ENCODE assay signal across 11 cellular contexts in genomic region chr16:17448640-17449638, GRCh38. TPM values are rescaled to one million over a fixed set of nuclear protein-coding genes. Genes with fewer than 3 reads are reported as not detected.
DNase-seq lines count a peak whose midpoint lies in the region; ATAC-seq and TF ChIP-seq lines count a peak whose summit lies in the region.
"Had no signal": no experiment of that assay in that cellular context is flagged by ENCODE, and none has a peak within 500 bp of the region (broad histone marks: within the 10 kb centered on the region; RNA-seq: fewer than 3 reads in every experiment).

No MANE protein-coding gene starts in this region.

- H3K4me1 ChIP-seq in psoas muscle (no peaks in the 10 kb centered on the region), BE2C (peaks cover 5% of the 10 kb centered on the region)
- H3K4me1 ChIP-seq: HAP-1, SJSA1 had no signal

- no peaks in the 10 kb centered on the region for H3K9me3 ChIP-seq in SU-DHL-6 (ENCODE audit: insufficient read depth, low read length)
- no peaks in the 10 kb centered on the region for H3K9me3 ChIP-seq in psoas muscle
- no peaks in the 10 kb centered on the region for H3K9me3 ChIP-seq in BE2C
- H3K9me3 ChIP-seq: HAP-1, SJSA1 had no signal

- DNase-seq in GM13976 (ENCODE audit: low spot score), result peak; percentile 59
- peak; percentile 56 for DNase-seq in activated naive CD8-positive, alpha-beta T cell treated with anti-CD3 and anti-CD28 coated beads, Interleukin-2, amount 10 ng/mL, durations not matched to agents 7 days and 5 days
- peak; percentile 42 to 76 for DNase-seq in psoas muscle
- DNase-seq in GOT3 (lab: John Stamatoyannopoulos, UW), result no peak
- no peak for DNase-seq in glutamatergic neuron
- no peak for DNase-seq in BE2C
- DNase-seq in NCI-H1930 (lab: John Stamatoyannopoulos, UW), result no peak
- DNase-seq: brain microvascular endothelial cell had no signal

- no peak for TF ChIP-seq CTCF in GM13976 (IDR thresholded peaks at IDR 0.05; ENCODE audit: borderline replicate concordance, control extremely low read depth, extremely low read depth, insufficient read depth, missing control alignments)
- no peak for TF ChIP-seq CTCF in SU-DHL-6 (IDR thresholded peaks at IDR 0.05; ENCODE audit: insufficient read depth, low read length, poor library complexity, severe bottlenecking)
- TF ChIP-seq CTCF in psoas muscle (IDR thresholded peaks at IDR 0.05), result no peak
- no peak for TF ChIP-seq CTCF in glutamatergic neuron (IDR thresholded peaks at IDR 0.05; ENCODE audit: partially characterized antibody, unreplicated experiment)
- TF ChIP-seq CTCF in BE2C (IDR thresholded peaks at IDR 0.05; ENCODE audit: low read depth, low read length), result no peak

- H3K27me3 ChIP-seq in SU-DHL-6 (ENCODE audit: low read length) (no peaks in the 10 kb centered on the region), psoas muscle (ENCODE audit: insufficient read depth in 3 of 3, low read length in 2 of 3) (no peaks in the 10 kb centered on the region), BE2C (no peaks in the 10 kb centered on the region)
- H3K27me3 ChIP-seq: brain microvascular endothelial cell, SJSA1 had no signal

- peak overlapping the region; percentile 94 for H3K27ac Mint-ChIP-seq in activated naive CD8-positive, alpha-beta T cell treated with anti-CD3 and anti-CD28 coated beads, Interleukin-2, amount 10 ng/mL, durations not matched to agents 7 days and 5 days
- H3K27ac Mint-ChIP-seq in glutamatergic neuron (ENCODE audit: unreplicated experiment), result no peak overlapping the region

- no peaks in the 10 kb centered on the region for H3K9me2 ChIP-seq in SU-DHL-6 (replicated peaks; ENCODE audit: insufficient read depth, low read length)

- H3K4me2 ChIP-seq in SU-DHL-6 (ENCODE audit: low read depth, low read length, poor library complexity, severe bottlenecking), result peak overlapping the region; percentile 56

- H3K4me3 ChIP-seq in SU-DHL-6 (ENCODE audit: insufficient read depth, low read length, poor library complexity, severe bottlenecking), result peak overlapping the region; percentile 13
- no peak overlapping the region for H3K4me3 ChIP-seq in psoas muscle
- no peak overlapping the region for H3K4me3 ChIP-seq in BE2C (ENCODE audit: low read depth, low read length)
- H3K4me3 ChIP-seq: HAP-1, SJSA1 had no signal

- H3K9me3 Mint-ChIP-seq in activated naive CD8-positive, alpha-beta T cell treated with anti-CD3 and anti-CD28 coated beads, Interleukin-2, amount 10 ng/mL, durations not matched to agents 7 days and 5 days, result no peaks in the 10 kb centered on the region
- no peaks in the 10 kb centered on the region for H3K9me3 Mint-ChIP-seq in glutamatergic neuron (ENCODE audit: unreplicated experiment)

- H3K4me3 Mint-ChIP-seq in activated naive CD8-positive, alpha-beta T cell treated with anti-CD3 and anti-CD28 coated beads, Interleukin-2, amount 10 ng/mL, durations not matched to agents 7 days and 5 days, result peak overlapping the region; percentile 66
- H3K4me3 Mint-ChIP-seq in glutamatergic neuron (ENCODE audit: unreplicated experiment), result no peak overlapping the region

- H3K27ac ChIP-seq in SU-DHL-6 (ENCODE audit: low read depth, low read length) (peak overlapping the region; percentile 95), psoas muscle (no peak overlapping the region)
- H3K27ac ChIP-seq: brain microvascular endothelial cell, SJSA1 had no signal

- POLR2A ChIA-PET in activated naive CD8-positive, alpha-beta T cell treated with anti-CD3 and anti-CD28 coated beads, Interleukin-2, amount 10 ng/mL, durations not matched to agents 7 days and 5 days (lab: Charles Lee), result interaction anchor here (0.6 to 2.7 kb wide), 13 partner anchors 9 to 147 kb away, joined by 3 to 14 read pairs (median 5); no protein-coding TSS in a partner anchor

- peaks cover 37% of the 10 kb centered on the region for H3K79me2 ChIP-seq in SU-DHL-6 (ENCODE audit: insufficient read depth, low read length)

- no peaks in the 10 kb centered on the region for H3K27me3 Mint-ChIP-seq in activated naive CD8-positive, alpha-beta T cell treated with anti-CD3 and anti-CD28 coated beads, Interleukin-2, amount 10 ng/mL, durations not matched to agents 7 days and 5 days
- H3K27me3 Mint-ChIP-seq in glutamatergic neuron (ENCODE audit: unreplicated experiment), result peaks cover 5% of the 10 kb centered on the region

- H2AFZ ChIP-seq in SU-DHL-6 (ENCODE audit: low read depth, low read length, severe bottlenecking), result no peak overlapping the region

- intact Hi-C loops in psoas muscle (cut with DNase I), result no loop called here

- 38 to 48% (median 44%) methylated on average over 15 of the region's 15 CpGs for WGBS in psoas muscle, 3 donors

- peak; percentile 91 for ATAC-seq in activated naive CD8-positive, alpha-beta T cell treated with anti-CD3 and anti-CD28 coated beads, Interleukin-2, amount 10 ng/mL, durations not matched to agents 7 days and 5 days (ENCODE audit: low read depth)
- ATAC-seq in psoas muscle, result peak in 3 of 4 donors; percentile 20 to 53 (median 46)

- in situ Hi-C loops in GM13976 (cut with MboI; ENCODE audit: low sequenced_read_pairs, unreplicated experiment), result no loop called here

- peaks cover 43% of the 10 kb centered on the region for H3K4me1 Mint-ChIP-seq in activated naive CD8-positive, alpha-beta T cell treated with anti-CD3 and anti-CD28 coated beads, Interleukin-2, amount 10 ng/mL, durations not matched to agents 7 days and 5 days
- H3K4me1 Mint-ChIP-seq in glutamatergic neuron (ENCODE audit: low read depth, unreplicated experiment), result peaks cover 37% of the 10 kb centered on the region

- H3K36me3 Mint-ChIP-seq in activated naive CD8-positive, alpha-beta T cell treated with anti-CD3 and anti-CD28 coated beads, Interleukin-2, amount 10 ng/mL, durations not matched to agents 7 days and 5 days, result peaks cover 41% of the 10 kb centered on the region
- no peaks in the 10 kb centered on the region for H3K36me3 Mint-ChIP-seq in glutamatergic neuron (ENCODE audit: unreplicated experiment)

- no peaks in the 10 kb centered on the region for H4K20me1 ChIP-seq in SU-DHL-6 (ENCODE audit: low read depth, low read length)

- H3F3A ChIP-seq in SU-DHL-6 (ENCODE audit: insufficient read depth), result peaks cover 29% of the 10 kb centered on the region

- H3K36me3 ChIP-seq in SU-DHL-6 (ENCODE audit: low read length), result no peaks in the 10 kb centered on the region
- no peaks in the 10 kb centered on the region for H3K36me3 ChIP-seq in psoas muscle (ENCODE audit: insufficient read depth in 1 of 2, low read depth in 1 of 2)
- no peaks in the 10 kb centered on the region for H3K36me3 ChIP-seq in BE2C
- H3K36me3 ChIP-seq: brain microvascular endothelial cell, HAP-1, SJSA1 had no signal

- peak overlapping the region; percentile 51 for H3K9ac ChIP-seq in SU-DHL-6 (ENCODE audit: low read length)

RNA-seq across cellular contexts. Expression of gene XYLT1, which starts 21.8 kb away (rescaled TPM):
- 10 to 100 TPM; 53.6 to 56.7 TPM for total RNA-seq in activated naive CD8-positive, alpha-beta T cell treated with anti-CD3 and anti-CD28 coated beads, Interleukin-2, amount 10 ng/mL, durations not matched to agents 7 days and 5 days
- total RNA-seq in psoas muscle (1 to 10 TPM; 1.7 to 2.5 (median 1.8) TPM), glutamatergic neuron (ENCODE audit: unreplicated experiment) (18.4 TPM)
- polyA plus RNA-seq in psoas muscle, result 1 to 10 TPM in 2 of 3 donors, under 1 TPM in 1; 0.67 to 1.6 (median 1.1) TPM
- polyA plus RNA-seq in BE2C (2012; ENCODE audit: insufficient read depth, insufficient read length, low read depth), result 0.25 TPM

Comparison
In these comparisons a context has a peak if more than half of its experiments do, and no peak if none do; other contexts are left out.
1. DNase-seq: peak in GM13976 (single experiment), activated naive CD8-positive, alpha-beta T cell treated with anti-CD3 and anti-CD28 coated beads, Interleukin-2, amount 10 ng/mL, durations not matched to agents 7 days and 5 days (single experiment) and psoas muscle (2 of 2); none in GOT3 (single experiment), glutamatergic neuron (single experiment), BE2C (single experiment) and NCI-H1930 (0 of 2).